ENCODE assay signal across 8 cellular contexts in genomic region chr2:121897335-121897970, GRCh38.
DNase-seq lines count a peak whose midpoint lies in the region; ATAC-seq and TF ChIP-seq lines count a peak whose summit lies in the region.

No MANE protein-coding gene starts in this region.

- H3K79me2 ChIP-seq in Loucy (ENCODE audit: insufficient read depth, low read length) (no peaks in the 10 kb centered on the region), mesendoderm (ENCODE audit: control insufficient read depth, insufficient read depth, low read length) (no peaks in the 10 kb centered on the region)

- DNase-seq in AG04450 (ENCODE audit: low read depth, low spot score) (peak; percentile 3), GM10266 (ENCODE audit: extremely low spot score) (peak; percentile 68), HAP-1 (ENCODE audit: low spot score in 2 of 2) (peak; percentile 38 to 57), UCSD-AML1 (lab: John Stamatoyannopoulos, UW; ENCODE audit: unreplicated experiment) (peak; percentile 40), mesendoderm (peak; percentile 76), tibial nerve (ENCODE audit: low spot score in 2 of 2) (no peak), Right ventricle myocardium inferior (ENCODE audit: missing footprints) (no peak)

- no peak overlapping the region for H2BK120ac ChIP-seq in mesendoderm (ENCODE audit: low read depth, low read length)

- no peak overlapping the region for H2AK5ac ChIP-seq in mesendoderm (ENCODE audit: low read length)

- peak overlapping the region; percentile 79 for H2AFZ ChIP-seq in Loucy (ENCODE audit: low read length)

- H3K9me3 ChIP-seq in AG04450 (ENCODE audit: control insufficient read depth, insufficient read depth, low read length): no peaks in the 10 kb centered on the region; the same call in 1 of the 2 replicates
- H3K9me3 ChIP-seq in HAP-1: no peaks in the 10 kb centered on the region
- H3K9me3 ChIP-seq in Loucy (ENCODE audit: insufficient read depth, low read depth, low read length): no peaks in the 10 kb centered on the region
- H3K9me3 ChIP-seq in tibial nerve: no peaks in the 10 kb centered on the region

- TF ChIP-seq POLR2A in tibial nerve (IDR thresholded peaks at IDR 0.05): no peak

- no peak overlapping the region for H3K4me2 ChIP-seq in Loucy (ENCODE audit: low read depth, low read length, poor library complexity, severe bottlenecking)
- no peak overlapping the region for H3K4me2 ChIP-seq in mesendoderm (ENCODE audit: low read length)

- H4K5ac ChIP-seq in mesendoderm (ENCODE audit: low read length): no peak overlapping the region

- no peak overlapping the region for H4K8ac ChIP-seq in mesendoderm (ENCODE audit: low read depth, low read length)

- no peak overlapping the region for H3K23ac ChIP-seq in mesendoderm (ENCODE audit: low read length)

- H3K18ac ChIP-seq in mesendoderm (ENCODE audit: low read length): no peak overlapping the region

- no peaks in the 10 kb centered on the region for H3K9me2 ChIP-seq in Loucy (replicated peaks; ENCODE audit: low read depth, low read length)

- no peaks in the 10 kb centered on the region for H3F3A ChIP-seq in Loucy (ENCODE audit: low read depth)

- H3K4me1 ChIP-seq in HAP-1 (no peaks in the 10 kb centered on the region), Loucy (ENCODE audit: insufficient read depth, low read length, poor library complexity, severe bottlenecking) (no peaks in the 10 kb centered on the region), mesendoderm (ENCODE audit: control insufficient read depth, low read depth, low read length) (no peaks in the 10 kb centered on the region), tibial nerve (no peaks in the 10 kb centered on the region)

- no peak overlapping the region for H2BK5ac ChIP-seq in mesendoderm (ENCODE audit: low read length)

- WGBS in mesendoderm (ENCODE audit: extremely low coverage, insufficient coverage, low lambda C conversion rate): no CpG with 5 or more reads among the region's 5 CpGs
- 87 to 91% methylated on average over 5 of the region's 5 CpGs for WGBS in tibial nerve, 2 donors

- H3K27me3 ChIP-seq in AG04450 (ENCODE audit: control insufficient read depth, insufficient read depth, low read length): peaks cover 4% of the 10 kb centered on the region
- no peaks in the 10 kb centered on the region for H3K27me3 ChIP-seq in HAP-1 (ENCODE audit: low read depth)
- H3K27me3 ChIP-seq in Loucy (ENCODE audit: insufficient read depth, low read length, poor library complexity, severe bottlenecking): no peaks in the 10 kb centered on the region
- H3K27me3 ChIP-seq in mesendoderm (ENCODE audit: insufficient read depth, low read length, poor library complexity): no peaks in the 10 kb centered on the region
- H3K27me3 ChIP-seq in tibial nerve: no peaks in the 10 kb centered on the region

- H3K4me3 ChIP-seq in AG04450 (ENCODE audit: low read depth, low read length) (no peak overlapping the region), HAP-1 (no peak overlapping the region), Loucy (ENCODE audit: low read length, poor library complexity, severe bottlenecking) (no peak overlapping the region), mesendoderm (ENCODE audit: low read length) (no peak overlapping the region), tibial nerve (no peak overlapping the region)

- TF ChIP-seq CTCF in AG04450 (IDR thresholded peaks at IDR 0.05; ENCODE audit: low read depth, low read length) (peak; percentile 42), GM10266 (IDR thresholded peaks at IDR 0.05; ENCODE audit: control insufficient read depth, insufficient read depth, low read depth, missing control alignments) (peak; percentile 48), Loucy (conservative IDR thresholded peaks at IDR 0.05; ENCODE audit: low read length) (peak; percentile 75), tibial nerve (IDR thresholded peaks at IDR 0.05) (no peak)

- no peaks in the 10 kb centered on the region for H3K79me1 ChIP-seq in mesendoderm (ENCODE audit: low read length)

- intact Hi-C loops in Right ventricle myocardium inferior (cut with DNase I): no loop called here

- CTCF ChIA-PET in AG04450 (lab: Charles Lee): interaction anchor here (0.6 to 1.6 kb wide), 6 partner anchors 9 to 802 kb away, joined by 3 to 5 read pairs (median 3); no protein-coding TSS in a partner anchor

- no peak for TF ChIP-seq EP300 in tibial nerve (IDR thresholded peaks at IDR 0.05)

- no peaks in the 10 kb centered on the region for H4K20me1 ChIP-seq in Loucy (ENCODE audit: insufficient read depth, low read length, poor library complexity, severe bottlenecking)

- H3K56ac ChIP-seq in mesendoderm (ENCODE audit: low read length): no peak overlapping the region

- no peak overlapping the region for H2BK15ac ChIP-seq in mesendoderm (replicated peaks; ENCODE audit: low read depth)

- POLR2A ChIA-PET in AG04450 (lab: Yijun Ruan, JAX): no interaction called here

- in situ Hi-C loops in HAP-1 (cut with MboI; ENCODE audit: low sequenced_read_pairs): no loop called here

- H3K27ac ChIP-seq in AG04450 (ENCODE audit: low read depth, low read length): no peak overlapping the region
- H3K27ac ChIP-seq in mesendoderm (ENCODE audit: low read depth, low read length): no peak overlapping the region
- no peak overlapping the region for H3K27ac ChIP-seq in tibial nerve

- ATAC-seq in Right ventricle myocardium inferior: no peak

- H3K36me3 ChIP-seq in HAP-1 (replicated peaks) (no peaks in the 10 kb centered on the region), Loucy (ENCODE audit: insufficient read depth, low read length) (no peaks in the 10 kb centered on the region), mesendoderm (ENCODE audit: control insufficient read depth, insufficient read depth, low read length) (no peaks in the 10 kb centered on the region), tibial nerve (no peaks in the 10 kb centered on the region)

- no peak overlapping the region for H3K9ac ChIP-seq in Loucy (ENCODE audit: low read depth, low read length, poor library complexity, severe bottlenecking)
- no peak overlapping the region for H3K9ac ChIP-seq in mesendoderm (ENCODE audit: low read length)

- H3K4ac ChIP-seq in mesendoderm (ENCODE audit: low read depth, low read length): no peak overlapping the region

Comparison
In these comparisons a context has a peak if more than half of its experiments do, and no peak if none do; other contexts are left out.
1. DNase-seq: peak in AG04450 (single experiment), GM10266 (single experiment), HAP-1 (2 of 2), UCSD-AML1 (single experiment) and mesendoderm (single experiment); none in tibial nerve (0 of 2) and Right ventricle myocardium inferior (single experiment).
2. CTCF ChIP-seq: peak in AG04450 (single experiment), GM10266 (single experiment) and Loucy (single experiment); none in tibial nerve (0 of 5).